24 cellular contexts compared by ENCODE assay signal in the genomic region with DNA sequence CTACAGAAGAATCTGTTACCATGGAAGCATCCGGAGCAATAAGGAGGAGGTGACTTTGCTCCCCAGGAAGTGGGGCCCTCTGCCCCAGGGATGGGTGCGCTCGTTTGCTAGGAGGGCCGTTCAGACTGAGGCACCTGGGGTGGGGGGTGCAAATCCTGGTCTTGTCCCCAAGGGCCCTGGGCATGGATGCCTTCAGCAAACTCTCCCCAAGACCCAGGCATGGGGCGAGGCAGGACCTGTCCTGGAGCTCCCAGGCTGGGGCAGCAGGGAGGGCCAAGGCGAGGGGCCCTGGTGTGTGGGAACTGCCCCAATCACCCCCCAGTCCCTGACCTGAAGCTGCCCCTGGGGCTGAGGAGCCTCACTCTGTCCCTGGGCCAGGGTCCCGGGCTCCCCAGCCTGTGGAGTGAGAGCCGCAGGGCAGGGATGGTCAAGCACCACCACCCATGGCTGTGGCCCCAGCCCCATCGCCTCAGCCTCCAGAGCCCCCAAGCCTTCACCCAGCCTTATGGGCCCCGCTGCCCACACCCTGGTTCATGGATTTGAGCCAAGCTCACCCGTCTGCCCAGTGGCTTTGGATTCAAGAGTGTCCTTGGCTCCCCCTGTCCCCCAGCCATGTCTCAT.
A peak's percentile ranks its signal among the peaks of the same experiment; 100 is the strongest.
DNase-seq lines count a peak whose midpoint lies in the region; ATAC-seq and TF ChIP-seq lines count a peak whose summit lies in the region.
"Had no signal": no experiment of that assay in that cellular context is flagged by ENCODE, and none has a peak within 500 bp of the region (broad histone marks: within the 10 kb centered on the region; RNA-seq: fewer than 3 reads in every experiment).

No MANE protein-coding gene starts in this region.

- H3K27me3 ChIP-seq in neuronal stem cell (ENCODE audit: control insufficient read depth in 3 of 3, insufficient read depth in 3 of 3, low read depth in 1 of 3, low read length in 3 of 3) (no peaks in the 10 kb centered on the region), spleen (replicated peaks in 1 of 7) (no peaks in the 10 kb centered on the region)
- H3K27me3 ChIP-seq: BE2C, BLaER1 had no signal

- no peaks in the 10 kb centered on the region for H3K4me1 Mint-ChIP-seq in stimulated activated naive CD8-positive, alpha-beta T cell treated with anti-CD3 and anti-CD28 coated beads, Interleukin-15, amount 100 ng/mL, for 72 hours
- H3K4me1 Mint-ChIP-seq: CD14-positive monocyte; CD4-positive, alpha-beta memory T cell; CD4-positive, CD25-positive, alpha-beta regulatory T cell; CD8-positive, alpha-beta memory T cell had no signal

- intact Hi-C loops in spleen (cut with DNase I; ENCODE audit: low total_unique reads): no loop called here

- no peaks in the 10 kb centered on the region for H3K9me3 Mint-ChIP-seq in stimulated activated naive CD8-positive, alpha-beta T cell treated with anti-CD3 and anti-CD28 coated beads, Interleukin-15, amount 100 ng/mL, for 72 hours

- peak; percentile 16 for ATAC-seq in stimulated activated naive CD8-positive, alpha-beta T cell treated with anti-CD3 and anti-CD28 coated beads, Interleukin-15, amount 100 ng/mL, for 72 hours
- no peak for ATAC-seq in stimulated activated naive CD8-positive, alpha-beta T cell treated with anti-CD3 and anti-CD28 coated beads, Interleukin-15, Interleukin-2, amounts not matched to agents 100 U/mL and 50 U/mL, for 24 hours
- ATAC-seq: GM12878 had no signal

- H3K27ac Mint-ChIP-seq in stimulated activated naive CD8-positive, alpha-beta T cell treated with anti-CD3 and anti-CD28 coated beads, Interleukin-15, amount 100 ng/mL, for 72 hours: no peak overlapping the region
- H3K27ac Mint-ChIP-seq: CD4-positive, alpha-beta memory T cell; CD4-positive, CD25-positive, alpha-beta regulatory T cell had no signal

- no peaks in the 10 kb centered on the region for H3K27me3 Mint-ChIP-seq in stimulated activated naive CD8-positive, alpha-beta T cell treated with anti-CD3 and anti-CD28 coated beads, Interleukin-15, amount 100 ng/mL, for 72 hours
- H3K27me3 Mint-ChIP-seq: CD4-positive, CD25-positive, alpha-beta regulatory T cell; CD8-positive, alpha-beta memory T cell had no signal

- no peaks in the 10 kb centered on the region for H3K4me1 ChIP-seq in neuronal stem cell (ENCODE audit: control insufficient read depth in 2 of 2, insufficient read depth in 1 of 2, low read depth in 1 of 2, low read length in 2 of 2)
- H3K4me1 ChIP-seq in spleen: no peaks in the 10 kb centered on the region
- H3K4me1 ChIP-seq: BE2C, BLaER1 had no signal

- no peak overlapping the region for H2BK120ac ChIP-seq in neuronal stem cell (ENCODE audit: low read depth, low read length)

- H3K14ac ChIP-seq in neuronal stem cell (ENCODE audit: low read length): peak overlapping the region; percentile 90

- no peak for DNase-seq in stimulated activated naive CD8-positive, alpha-beta T cell treated with anti-CD3 and anti-CD28 coated beads, Interleukin-15, amount 100 ng/mL, for 72 hours
- DNase-seq in stimulated activated naive CD8-positive, alpha-beta T cell treated with anti-CD3 and anti-CD28 coated beads, Interleukin-15, Interleukin-2, amounts not matched to agents 100 U/mL and 50 U/mL, for 24 hours: no peak
- DNase-seq in neuronal stem cell (ENCODE audit: low spot score) (no peak), spleen (peak; percentile 71), kidney tubule cell (ENCODE audit: low spot score) (no peak), NCI-H2227 treated with DMSO at 0.1 percent for 48 hours (lab: John Stamatoyannopoulos, UW) (no peak), SK-N-DZ (ENCODE audit: low spot score) (no peak)
- DNase-seq: 8988T; ACHN; BE2C; C1 segment of cervical spinal cord; CD4-positive, alpha-beta memory T cell; CD4-positive, CD25-positive, alpha-beta regulatory T cell; CD8-positive, alpha-beta memory T cell; DMS 273 treated with DMSO at 0.1 percent for 48 hours; DMS153; DMS53; DMS79; DND-41; EL; GDM1 had no signal

- no peak overlapping the region for H3K4ac ChIP-seq in neuronal stem cell (ENCODE audit: low read length)

- H2BK15ac ChIP-seq in neuronal stem cell (ENCODE audit: low read length): no peak overlapping the region

- no peak overlapping the region for H2AFZ ChIP-seq in neuronal stem cell (ENCODE audit: low read length)

- no CpG with 5 or more reads among the region's 11 CpGs for WGBS in neuronal stem cell (ENCODE audit: extremely low coverage in 2 of 2, insufficient read length in 2 of 2, insufficient replicate concordance in 1 of 2), 2 donors
- WGBS in spleen, 5 donors: 81 to 85% (median 83%) methylated on average over 6 to 11 of the region's 11 CpGs

- peak overlapping the region; percentile 76 for H3K18ac ChIP-seq in neuronal stem cell (ENCODE audit: low read length)

- H3K4me2 ChIP-seq in neuronal stem cell (ENCODE audit: insufficient read depth, low read length, poor library complexity, severe bottlenecking): no peak overlapping the region
- H3K4me2 ChIP-seq: BLaER1 had no signal

- no peak for TF ChIP-seq CTCF in spleen (IDR thresholded peaks at IDR 0.05 in 8 of 11, conservative IDR thresholded peaks at IDR 0.05 in 3 of 11)

- H3K9ac ChIP-seq in neuronal stem cell (ENCODE audit: low read depth, low read length, poor library complexity): no peak overlapping the region
- H3K9ac ChIP-seq: BLaER1 had no signal

- peak overlapping the region; percentile 70 for H2AK5ac ChIP-seq in neuronal stem cell (ENCODE audit: low read depth, low read length)

- H2BK5ac ChIP-seq in neuronal stem cell (ENCODE audit: low read length): no peak overlapping the region

- no peak for TF ChIP-seq POLR2A in spleen (IDR thresholded peaks at IDR 0.05)

- H2BK12ac ChIP-seq in neuronal stem cell (ENCODE audit: low read length): peak overlapping the region; percentile 22

- no peaks in the 10 kb centered on the region for H3K79me1 ChIP-seq in neuronal stem cell (ENCODE audit: low read depth, low read length)

- no peak overlapping the region for H4K8ac ChIP-seq in neuronal stem cell (ENCODE audit: low read depth, low read length)

- H3K36me3 ChIP-seq in neuronal stem cell (replicated peaks in 1 of 2; ENCODE audit: control insufficient read depth in 2 of 2, insufficient read depth in 2 of 2, low read length in 2 of 2) (no peaks in the 10 kb centered on the region), spleen (no peaks in the 10 kb centered on the region)
- H3K36me3 ChIP-seq: BE2C, BLaER1 had no signal

- H3K4me3 Mint-ChIP-seq in stimulated activated naive CD8-positive, alpha-beta T cell treated with anti-CD3 and anti-CD28 coated beads, Interleukin-15, amount 100 ng/mL, for 72 hours: no peak overlapping the region
- H3K4me3 Mint-ChIP-seq: CD14-positive monocyte; CD4-positive, alpha-beta memory T cell; CD4-positive, CD25-positive, alpha-beta regulatory T cell; CD8-positive, alpha-beta memory T cell had no signal

- H3K4me3 ChIP-seq in neuronal stem cell (ENCODE audit: low read length in 2 of 2) (no peak overlapping the region), spleen (no peak overlapping the region)
- H3K4me3 ChIP-seq: BLaER1, GM12878 had no signal

- no peaks in the 10 kb centered on the region for H3K9me3 ChIP-seq in neuronal stem cell (replicated peaks in 1 of 2; ENCODE audit: control insufficient read depth in 2 of 2, insufficient read depth in 1 of 2, low read depth in 1 of 2, low read length in 2 of 2)
- H3K9me3 ChIP-seq in spleen: peaks cover 0 to 6% (median 0%) of the 10 kb centered on the region in 8 donors
- H3K9me3 ChIP-seq: BE2C had no signal

- no peak overlapping the region for H3K27ac ChIP-seq in neuronal stem cell (replicated peaks; ENCODE audit: low read length)
- H3K27ac ChIP-seq in spleen: no peak overlapping the region
- H3K27ac ChIP-seq: BLaER1 had no signal

- H4K91ac ChIP-seq in neuronal stem cell (ENCODE audit: low read depth, low read length, poor library complexity): no peak overlapping the region

- no peak overlapping the region for H3K23ac ChIP-seq in neuronal stem cell (ENCODE audit: low read depth, low read length, poor library complexity)
